ENCODE assay signal across 25 cellular contexts in the genomic region with DNA sequence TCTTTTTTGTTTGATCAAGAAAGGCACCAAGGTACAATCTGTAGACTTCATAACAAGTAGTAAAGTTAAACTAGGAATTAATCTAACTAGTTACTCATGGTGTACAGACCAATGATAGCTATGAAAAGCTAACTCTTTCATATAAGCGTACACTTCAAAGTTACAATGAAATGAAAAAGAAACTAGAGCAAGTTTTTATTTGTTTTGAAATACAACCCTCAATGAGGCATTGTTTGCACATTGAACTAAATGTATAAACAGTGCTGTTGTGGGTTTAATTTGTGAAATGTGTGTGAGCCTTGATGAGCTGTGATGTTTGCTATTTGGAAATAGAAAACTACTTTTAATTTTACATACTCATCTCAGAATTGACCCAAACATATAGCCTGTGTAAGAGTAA.
"Had no signal": no experiment of that assay in that cellular context is flagged by ENCODE, and none has a peak within 500 bp of the region (broad histone marks: within the 10 kb centered on the region; RNA-seq: fewer than 3 reads in every experiment).

No MANE protein-coding gene starts in this region.

- ATAC-seq: natural killer cell; right lobe of liver; stimulated activated naive B cell treated with anti-CD40 and anti-IgM and Interleukin-4, amounts not matched to agents 10 μg/mL and 1 μg/mL and 100 μg/mL, for 72 hours; stimulated activated naive CD8-positive, alpha-beta T cell treated with anti-CD3 and anti-CD28 coated beads, Interleukin-15, Interleukin-2, amounts not matched to agents 100 U/mL and 50 U/mL, for 24 hours had no signal

- H3K4me3 ChIP-seq: left ventricle myocardium inferior, lung, neural progenitor cell, ovary, right atrium auricular region, right lobe of liver, stomach, testis, thyroid gland, transverse colon, upper lobe of left lung, vagina had no signal

- H3K4me1 ChIP-seq: left ventricle myocardium inferior, neural progenitor cell, right atrium auricular region, stomach, testis, thyroid gland, transverse colon, upper lobe of left lung, vagina had no signal

- H3K36me3 ChIP-seq: left ventricle myocardium inferior, neural progenitor cell, neutrophil, ovary, right atrium auricular region, right lobe of liver, stomach, thyroid gland, transverse colon, upper lobe of left lung, vagina had no signal

- H3K27ac ChIP-seq: left ventricle myocardium inferior, neural progenitor cell, neutrophil, ovary, right atrium auricular region, right lobe of liver, stomach, testis, thyroid gland, transverse colon, upper lobe of left lung, vagina had no signal

- H3K27me3 ChIP-seq: neural progenitor cell, neutrophil, ovary, right atrium auricular region, right lobe of liver, stomach, testis, thyroid gland, transverse colon, upper lobe of left lung, vagina had no signal

- H3K9me3 ChIP-seq: neutrophil, ovary, right atrium auricular region, right lobe of liver, stomach, testis, thyroid gland, transverse colon, upper lobe of left lung, vagina had no signal

- DNase-seq: islet precursor cell; left ventricle myocardium inferior; mesendoderm; naive B cell; natural killer cell; nephron progenitor cell; occipital lobe; ovary; right lobe of liver; stimulated activated CD4-positive, alpha-beta T cell treated with anti-CD3 and anti-CD28 coated beads, Interleukin-12 subunit alpha, Interleukin-12 subunit beta, amount 100 ng/mL, for 4 hours; stimulated activated CD4-positive, alpha-beta T cell treated with anti-CD3 and anti-CD28 coated beads, Interleukin-15, amount 100 ng/mL, for 24 hours; stimulated activated CD4-positive, alpha-beta T cell treated with anti-CD3 and anti-CD28 coated beads, Interleukin-2, amount 100 ng/mL, for 24 hours; stimulated activated CD4-positive, alpha-beta T cell treated with anti-CD3 and anti-CD28 coated beads, Interleukin-4, amount 100 ng/mL, for 1 hour; stimulated activated naive B cell treated with anti-CD40 and anti-IgM and Interleukin-4, amounts not matched to agents 10 μg/mL and 1 μg/mL and 100 μg/mL, for 72 hours; stimulated activated naive CD8-positive, alpha-beta T cell treated with anti-CD3 and anti-CD28 coated beads, Interleukin-15, Interleukin-2, amounts not matched to agents 100 U/mL and 50 U/mL, for 24 hours; stomach; testis; thyroid gland; transverse colon; upper lobe of left lung had no signal
